In the genomic region with DNA sequence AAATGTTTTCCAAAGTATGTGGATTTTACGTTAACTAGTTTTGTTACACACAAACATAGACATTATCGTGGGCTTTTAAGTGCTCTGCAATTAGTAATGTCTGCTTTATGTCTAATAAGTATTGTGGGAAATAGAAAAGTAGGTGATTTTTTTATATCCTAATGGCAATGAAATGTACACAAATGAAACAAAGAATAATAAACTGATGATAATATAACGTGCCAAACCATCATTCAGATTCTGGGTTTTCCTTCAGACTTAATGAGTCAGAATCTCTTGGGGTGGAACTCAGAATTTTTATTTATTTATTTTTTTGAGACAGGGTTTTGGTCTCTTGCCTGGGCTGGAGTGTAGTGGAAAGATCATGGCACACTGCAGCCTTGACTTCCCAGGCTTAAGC, we compare ENCODE assay signal across 1 cellular context.
TF ChIP-seq lines count a peak whose summit lies in the region.

No MANE protein-coding gene starts in this region.

TF ChIP-seq in A549, 52 proteins besides CTCF, POLR2A, EP300 and RAD21:
- TF ChIP-seq ZC3H11A (IDR thresholded peaks at IDR 0.05) (no peak), REST (IDR thresholded peaks at IDR 0.05) (no peak), HES2 (IDR thresholded peaks at IDR 0.05) (no peak), NPAS2 (CRISPR knock-in tag; IDR thresholded peaks at IDR 0.05; ENCODE audit: borderline replicate concordance) (no peak)
